In the genomic region with DNA sequence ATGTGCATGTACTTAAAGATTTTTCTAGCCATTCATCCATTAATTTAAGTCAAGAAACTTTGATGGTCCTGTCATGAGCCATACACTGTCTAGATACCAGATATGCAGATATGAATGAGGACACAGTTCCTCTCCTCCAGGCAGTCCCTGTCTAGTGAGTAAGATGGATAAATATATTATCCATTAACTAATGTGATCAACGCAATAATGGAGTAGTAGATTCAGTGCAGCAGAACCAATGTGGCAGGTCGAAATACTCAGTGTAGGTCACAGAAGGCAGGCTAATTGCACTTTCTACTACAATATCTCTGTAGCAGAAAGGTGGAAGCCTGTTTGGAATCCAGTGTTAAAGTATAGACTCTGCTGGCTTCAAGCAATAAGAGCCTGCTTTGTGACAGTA, we compare ENCODE assay signal across 25 cellular contexts.
"Had no signal": no experiment of that assay in that cellular context is flagged by ENCODE, and none has a peak within 500 bp of the region (broad histone marks: within the 10 kb centered on the region; RNA-seq: fewer than 3 reads in every experiment).

No MANE protein-coding gene starts in this region.

- H3K27me3 ChIP-seq: dorsolateral prefrontal cortex, left lung, ovary, right atrium auricular region, testis, tibial artery had no signal

- H3K4me3 Mint-ChIP-seq: immature natural killer cell; naive thymus-derived CD4-positive, alpha-beta T cell; nephron progenitor cell; type B pancreatic cell had no signal

- H3K36me3 ChIP-seq: left lung, ovary, right atrium auricular region, tibial artery had no signal

- H3K4me3 ChIP-seq: dorsolateral prefrontal cortex, left lung, ovary, right atrium auricular region, smooth muscle cell, testis, tibial artery had no signal

- H3K9me3 ChIP-seq: left lung, ovary, right atrium auricular region, testis, tibial artery had no signal

- H3K27ac Mint-ChIP-seq: immature natural killer cell; naive thymus-derived CD4-positive, alpha-beta T cell; nephron progenitor cell; type B pancreatic cell had no signal

- DNase-seq: dorsolateral prefrontal cortex; effector CD4-positive, alpha-beta T cell; hypothalamus; immature natural killer cell; islet precursor cell; kidney glomerular epithelial cell; left lung; mesenchymal stem cell; midbrain; naive thymus-derived CD4-positive, alpha-beta T cell; nephron progenitor cell; nucleus accumbens; ovary; stimulated activated CD4-positive, alpha-beta T cell treated with anti-CD3 and anti-CD28 coated beads, Interleukin-12 subunit alpha, Interleukin-12 subunit beta, amount 100 ng/mL, for 4 hours; stimulated activated CD4-positive, alpha-beta T cell treated with anti-CD3 and anti-CD28 coated beads, Interleukin-1b, Interleukin-23, amount 100 ng/mL, for 48 hours; stimulated activated CD4-positive, alpha-beta T cell treated with anti-CD3 and anti-CD28 coated beads, Interleukin-4, amount 100 ng/mL, for 1 hour; stimulated activated CD8-positive, alpha-beta memory T cell treated with anti-CD3 and anti-CD28 coated beads, Interleukin-4, amount 100 ng/mL, for 48 hours; stimulated activated naive CD4-positive, alpha-beta T cell treated with Interleukin-2 at 50 U/mL for 16 hours; substantia nigra; testis; tibial artery had no signal

- H3K27ac ChIP-seq: dorsolateral prefrontal cortex, left lung, ovary, right atrium auricular region, testis, tibial artery had no signal

- H3K4me1 Mint-ChIP-seq: immature natural killer cell; naive thymus-derived CD4-positive, alpha-beta T cell had no signal

- ATAC-seq: left lung; naive thymus-derived CD4-positive, alpha-beta T cell; sciatic nerve had no signal

- H3K4me1 ChIP-seq: left lung, testis had no signal

- H3K27me3 Mint-ChIP-seq: naive thymus-derived CD4-positive, alpha-beta T cell had no signal

- H3K9me3 Mint-ChIP-seq: nephron progenitor cell, type B pancreatic cell had no signal

- H3K36me3 Mint-ChIP-seq: immature natural killer cell; naive thymus-derived CD4-positive, alpha-beta T cell; type B pancreatic cell had no signal
